8 cellular contexts compared by ENCODE assay signal in the genomic region with DNA sequence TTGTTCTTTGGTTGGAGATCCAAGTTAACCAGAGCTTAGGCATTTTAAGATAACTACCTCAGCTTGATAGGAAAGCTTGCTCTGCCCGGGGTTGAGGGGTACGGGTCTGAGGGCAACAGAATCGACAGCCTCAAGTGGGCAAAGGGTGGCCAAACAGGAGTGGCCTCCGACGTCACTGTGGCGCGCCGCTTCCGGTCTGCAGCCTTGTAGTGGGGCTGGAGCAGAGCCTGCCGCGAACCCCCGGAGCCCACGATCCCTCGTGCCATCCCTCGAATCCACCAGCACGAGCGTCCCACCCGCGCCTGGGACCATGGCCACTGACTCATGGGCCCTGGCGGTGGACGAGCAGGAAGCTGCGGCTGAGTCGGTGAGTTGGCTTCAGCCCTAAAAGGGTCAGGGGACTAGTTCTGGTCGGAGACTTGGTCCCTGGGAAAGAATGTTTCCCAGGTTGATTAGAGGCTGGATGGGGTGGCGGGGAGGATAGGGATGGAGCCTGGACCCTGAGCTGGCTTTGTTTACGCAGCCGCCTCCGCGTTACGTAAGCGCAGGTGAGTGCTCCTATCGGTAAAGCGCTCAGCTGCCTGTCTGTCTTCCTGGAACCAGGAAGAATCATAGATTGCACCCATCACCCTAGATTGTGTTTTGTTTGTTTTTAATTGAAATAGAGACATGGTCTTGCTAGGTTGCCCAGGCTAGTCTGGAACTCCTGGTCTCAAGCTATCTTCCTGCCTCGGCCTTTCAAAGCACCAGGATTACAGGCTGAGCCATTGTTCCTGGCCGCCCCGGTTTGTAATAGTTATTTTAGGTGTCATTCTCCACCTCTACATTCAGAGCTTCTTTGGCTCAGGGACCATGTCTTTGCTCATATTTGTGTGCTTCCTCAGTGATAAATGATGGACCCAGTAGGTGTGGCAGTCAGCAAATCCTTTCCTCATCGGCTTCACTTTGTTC. TPM values are rescaled to one million over a fixed set of nuclear protein-coding genes. Genes with fewer than 3 reads are reported as not detected.
DNase-seq lines count a peak whose midpoint lies in the region; ATAC-seq, FAIRE-seq and TF ChIP-seq lines count a peak whose summit lies in the region.

A gene (plus strand): TSS at position 199 of the 951 bp plus-strand sequence. CDS start 112 bp downstream, at position 311.

- TF ChIP-seq RAD21 in K562 (CRISPR knock-in tag; conservative IDR thresholded peaks at IDR 0.05 in 1 of 2, IDR thresholded peaks at IDR 0.05 in 1 of 2) = no peak

- FAIRE-seq in K562 (lab: Jason Lieb, UNC) = peak; percentile 67

- ATAC-seq in HG02623 (IDR thresholded peaks at IDR 0.05; ENCODE audit: unreplicated experiment) (peak; percentile 78), K562 (peak; percentile 89), HG02970 (IDR thresholded peaks at IDR 0.05; ENCODE audit: low FRiP score, unreplicated experiment) (no peak)

- DNase-seq in GM04504 (ENCODE audit: low read depth) (peak; percentile 27), NCI-H146 (lab: John Stamatoyannopoulos, UW) (peak; percentile 76), T1000 (lab: John Stamatoyannopoulos, UW) (peak; percentile 37), K562 (ENCODE audit: extremely low read depth in 1 of 4, low spot score in 3 of 4) (peak; percentile 55 to 69 (median 57)), hypothalamus (lab: John Stamatoyannopoulos, UW) (peak; percentile 13 to 91 (median 68)), retina (peak; percentile 90)

- peak within 1 kb of the TSS; percentile 88 for H2AFZ ChIP-seq in K562 (ENCODE audit: low read depth, low read length)

- peaks cover 3% of the 10 kb centered on the region; the same call in 1 of the 3 replicates for H3K36me3 ChIP-seq in K562 (ENCODE audit: control insufficient read depth, insufficient read depth, low read length)

- POLR2A ChIA-PET in K562 (lab: Yijun Ruan, JAX) = interaction anchor here (0.6 to 4.1 kb wide), 9 partner anchors 10 to 1219 kb away, joined by 3 to 38 read pairs (median 5); a partner anchor contains a TSS

- no peak for TF ChIP-seq EP300 in K562 (IDR thresholded peaks at IDR 0.05; ENCODE audit: low read length)

- H4K20me1 ChIP-seq in K562 (replicated peaks; ENCODE audit: control insufficient read depth, insufficient read depth, low read length) = no peaks in the 10 kb centered on the region

- 28% methylated on average over 31 of the region's 37 CpGs for WGBS in K562 (ENCODE audit: insufficient coverage, low coverage, missing lambda C conversion rate)

- H3K27ac ChIP-seq in K562 (ENCODE audit: extremely low read depth, low read depth, low read length) = peak within 1 kb of the TSS; percentile 80

- H3K4me2 ChIP-seq in K562 (ENCODE audit: insufficient read depth, low read length) = peak within 1 kb of the TSS; percentile 84

- in situ Hi-C loops in K562 (cut with MboI) = no loop called here

- H3K79me2 ChIP-seq in K562 (ENCODE audit: control insufficient read depth, insufficient read depth, low read length) = peaks cover 27% of the 10 kb centered on the region

- no peak for TF ChIP-seq CTCF in K562 (IDR thresholded peaks at IDR 0.05 in 2 of 3, conservative IDR thresholded peaks at IDR 0.05 in 1 of 3; ENCODE audit: insufficient read depth in 2 of 3, low read depth in 1 of 3, low read length in 3 of 3)

- CTCF ChIA-PET in K562 (lab: Yijun Ruan, JAX; ENCODE audit: low intra/inter-chr PET ratio) = no interaction called here

- peak; percentile 81 for TF ChIP-seq POLR2A in K562 (conservative IDR thresholded peaks at IDR 0.05)

- H3K9me3 ChIP-seq in K562 (replicated peaks; ENCODE audit: control insufficient read depth, insufficient read depth, low read depth, low read length) = peaks cover 10% of the 10 kb centered on the region; the same call in 1 of the 2 replicates

- TSS peak; percentile 68 for BruUV-seq in K562 (replicated peaks; lab: Mats Ljungman, UMichigan)

- peak within 1 kb of the TSS; percentile 65 for H3K4me3 ChIP-seq in K562

- H3K27me3 ChIP-seq in K562 (ENCODE audit: control insufficient read depth in 2 of 2, insufficient read depth in 2 of 2, low read length in 2 of 2) = no peaks in the 10 kb centered on the region

- H3K9ac ChIP-seq in K562 (ENCODE audit: insufficient read depth in 1 of 2, low read depth in 2 of 2, low read length in 2 of 2) = peak within 1 kb of the TSS; percentile 82 to 96

- intact Hi-C loops in K562 (cut with micrococcal nuclease) = no loop called here

- no peaks in the 10 kb centered on the region for H3K9me1 ChIP-seq in K562 (ENCODE audit: control insufficient read depth, insufficient read depth, low read length)

- peaks cover 0 to 8% of the 10 kb centered on the region in 2 experiments; a peak in 1 of 5 replicates for H3K4me1 ChIP-seq in K562 (replicated peaks in 1 of 2; ENCODE audit: control insufficient read depth in 2 of 2, insufficient read depth in 2 of 2, low read length in 2 of 2)

TF ChIP-seq in K562, 482 proteins besides CTCF, POLR2A, EP300 and RAD21 (continues in another document):
- TF ChIP-seq CTBP1 (IDR thresholded peaks at IDR 0.05; ENCODE audit: borderline replicate concordance) (peak; percentile 58; the same call in 1 of the 2 replicates), HNRNPK (IDR thresholded peaks at IDR 0.05; ENCODE audit: low read depth, low read length, poor library complexity, severe bottlenecking) (no peak), CBX1 (IDR thresholded peaks at IDR 0.05; ENCODE audit: low read depth) (peak; percentile 61; the same call in 1 of the 2 replicates), RBBP5 (IDR thresholded peaks at IDR 0.05; ENCODE audit: borderline replicate concordance, insufficient read depth, low read length, poor library complexity, severe bottlenecking) (peak; percentile 89)
- TF ChIP-seq, protein P1, sequence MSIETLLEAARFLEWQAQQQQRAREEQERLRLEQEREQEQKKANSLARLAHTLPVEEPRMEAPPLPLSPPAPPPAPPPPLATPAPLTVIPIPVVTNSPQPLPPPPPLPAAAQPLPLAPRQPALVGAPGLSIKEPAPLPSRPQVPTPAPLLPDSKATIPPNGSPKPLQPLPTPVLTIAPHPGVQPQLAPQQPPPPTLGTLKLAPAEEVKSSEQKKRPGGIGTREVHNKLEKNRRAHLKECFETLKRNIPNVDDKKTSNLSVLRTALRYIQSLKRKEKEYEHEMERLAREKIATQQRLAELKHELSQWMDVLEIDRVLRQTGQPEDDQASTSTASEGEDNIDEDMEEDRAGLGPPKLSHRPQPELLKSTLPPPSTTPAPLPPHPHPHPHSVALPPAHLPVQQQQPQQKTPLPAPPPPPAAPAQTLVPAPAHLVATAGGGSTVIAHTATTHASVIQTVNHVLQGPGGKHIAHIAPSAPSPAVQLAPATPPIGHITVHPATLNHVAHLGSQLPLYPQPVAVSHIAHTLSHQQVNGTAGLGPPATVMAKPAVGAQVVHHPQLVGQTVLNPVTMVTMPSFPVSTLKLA (conservative IDR thresholded peaks at IDR 0.05) = peak in 1 of 2 experiments; percentile 65; a peak in 2 of 4 replicates
- TF ChIP-seq, protein P2, sequence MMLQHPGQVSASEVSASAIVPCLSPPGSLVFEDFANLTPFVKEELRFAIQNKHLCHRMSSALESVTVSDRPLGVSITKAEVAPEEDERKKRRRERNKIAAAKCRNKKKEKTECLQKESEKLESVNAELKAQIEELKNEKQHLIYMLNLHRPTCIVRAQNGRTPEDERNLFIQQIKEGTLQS (IDR thresholded peaks at IDR 0.05) = peak; percentile 36
- TF ChIP-seq, protein P2 (CRISPR knock-in tag; conservative IDR thresholded peaks at IDR 0.05) = no peak

RNA-seq across cellular contexts. Expression of the gene that starts here (rescaled TPM):
- total RNA-seq in K562 (2011; cell fraction: chromatin; rRNA removed; ENCODE audit: low replicate concordance) = 18.9 and 27.1 TPM in 2 replicates
- 11.4 and 15.5 TPM in 2 replicates for total RNA-seq in K562 (2011; cell fraction: nucleolus; rRNA removed)
- total RNA-seq in K562 (2011; cell fraction: nucleoplasm; rRNA removed) = 14.7 and 15.8 TPM in 2 replicates
- total RNA-seq in K562 (2014; rRNA removed) (25.8 and 27.2 TPM in 2 replicates), K562 (2014; rRNA removed; fragmentation: Illumina TruSeq; extraction: Trizol) (19.3 and 23.3 TPM in 2 replicates), K562 (2015; rRNA removed; fragmentation: Illumina TruSeq; extraction: Trizol) (18.5 and 19.6 TPM in 2 replicates), K562 (2021) (19.2 and 20.8 TPM in 2 replicates)
- polyA plus RNA-seq in K562 (2011; rRNA removed) (18.9 and 32.1 TPM in 2 replicates), K562 (2014; fragmentation: Illumina TruSeq; extraction: Trizol) (32.9 and 39.9 TPM in 2 replicates), K562 (2014; fragmentation: Nextera tagmentation; extraction: Ambion mirVana) (10 to 100 TPM in 1 of 2 experiments, 1 to 10 TPM in 1; 7.0 to 10.6 TPM), K562 (2014; rRNA removed) (11.1 and 23.8 TPM in 2 replicates)
- polyA plus RNA-seq in K562 (2011; cell fraction: cytosol; rRNA removed) = 21.5 and 22.1 TPM in 2 replicates
- 23.9 and 30.1 TPM in 2 replicates for polyA plus RNA-seq in K562 (2011; cell fraction: nucleus; rRNA removed)
- polyA plus RNA-seq in K562 (2012) = 18.9 and 26.8 TPM in 2 replicates
- polyA minus RNA-seq in K562 (2011; rRNA and poly(A)+ RNA removed) = 8.4 and 11.6 TPM in 2 replicates
- polyA minus RNA-seq in K562 (2011; cell fraction: cytosol; rRNA and poly(A)+ RNA removed) = 7.3 and 12.2 TPM in 2 replicates
- polyA minus RNA-seq in K562 (2011; cell fraction: nucleus; rRNA and poly(A)+ RNA removed) = 3.0 and 6.3 TPM in 2 replicates

Comparison
In these comparisons a context has a peak if more than half of its experiments do, and no peak if none do; other contexts are left out.
1. DNase-seq: peak in every context shown above with its lines; median percentile 90 in retina; 76 in NCI-H146; 68 in hypothalamus; 57 in K562; 37 in T1000; 27 in GM04504.